In genomic region chr3:102036472-102036871, GRCh38 we compare ENCODE assay signal across 1 cellular context.
TF ChIP-seq lines count a peak whose summit lies in the region.

No MANE protein-coding gene starts in this region.

TF ChIP-seq in IMR-90, 13 proteins besides CTCF, POLR2A, EP300 and RAD21:
- TF ChIP-seq MAZ (IDR thresholded peaks at IDR 0.05; ENCODE audit: borderline replicate concordance, low read depth, low read length) = no peak
- TF ChIP-seq USF2 (IDR thresholded peaks at IDR 0.05; ENCODE audit: low read depth, low read length) = no peak
- TF ChIP-seq NFE2L2 (IDR thresholded peaks at IDR 0.05; ENCODE audit: low read depth, low read length) = no peak
- no peak for TF ChIP-seq CHD1 (IDR thresholded peaks at IDR 0.05; ENCODE audit: low read depth, low read length)
- no peak for TF ChIP-seq FOS (IDR thresholded peaks at IDR 0.05; ENCODE audit: low read depth, low read length)
- TF ChIP-seq MAFK (IDR thresholded peaks at IDR 0.05; ENCODE audit: low read depth, low read length) = no peak
- no peak for TF ChIP-seq MXI1 (IDR thresholded peaks at IDR 0.05; ENCODE audit: borderline replicate concordance, low read depth, low read length)
- no peak for TF ChIP-seq RFX5 (IDR thresholded peaks at IDR 0.05; ENCODE audit: low read depth, low read length)
- TF ChIP-seq CEBPB (IDR thresholded peaks at IDR 0.05; ENCODE audit: low read depth, low read length) = no peak
- no peak for TF ChIP-seq RCOR1 (IDR thresholded peaks at IDR 0.05; ENCODE audit: insufficient replicate concordance, low read length)
- TF ChIP-seq SMC3 (IDR thresholded peaks at IDR 0.05; ENCODE audit: low read depth, low read length) = no peak
- no peak for TF ChIP-seq BHLHE40 (IDR thresholded peaks at IDR 0.05; ENCODE audit: low read depth, low read length)
